Comparison of ENCODE assay signal across 35 cellular contexts in the genomic region with DNA sequence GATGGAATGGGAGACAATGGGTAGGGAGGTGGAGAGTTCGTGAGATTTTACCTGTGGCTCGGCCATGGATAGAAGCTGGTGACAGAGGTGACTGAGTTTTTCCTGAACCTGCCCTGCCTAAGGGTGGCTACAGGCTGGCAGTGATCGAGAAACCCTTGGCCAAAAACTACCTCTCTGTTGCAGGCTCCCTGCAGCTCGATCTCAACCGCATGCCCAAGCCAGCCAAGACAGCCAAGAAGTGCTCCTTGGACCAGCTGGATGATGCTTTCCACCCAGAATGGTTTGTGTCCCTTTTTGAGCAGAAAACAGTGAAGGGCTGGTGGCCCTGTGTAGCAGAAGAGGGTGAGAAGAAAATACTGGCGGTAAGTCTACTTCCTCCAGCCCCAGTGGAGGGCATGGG.
"Had no signal": no experiment of that assay in that cellular context is flagged by ENCODE, and none has a peak within 500 bp of the region (broad histone marks: within the 10 kb centered on the region; RNA-seq: fewer than 3 reads in every experiment).

No MANE protein-coding gene starts in this region.

- H3K27me3 ChIP-seq: brain microvascular endothelial cell, gastrocnemius medialis, testis, uterus had no signal

- H3K4me1 ChIP-seq: left ventricle myocardium inferior, parathyroid adenoma, testis, uterus had no signal

- H3K4me3 ChIP-seq: gastrocnemius medialis, left ventricle myocardium inferior, lung, skin epidermis, testis, uterus had no signal

- H3K4me1 Mint-ChIP-seq: activated T-helper 17 cell treated with anti-CD3 and anti-CD28 coated beads, Interleukin-2, amount 50 U/mL, for 72 hours; neural crest cell had no signal

- H3K27ac Mint-ChIP-seq: activated T-helper 17 cell treated with anti-CD3 and anti-CD28 coated beads, Interleukin-2, amount 50 U/mL, for 72 hours; T-helper 1 cell treated with Interleukin-12 subunit alpha and Interleukin-12 subunit beta and Interleukin-4 antibody, amounts not matched to agents 30 μg/mL and 1 μg/mL, for 36 hours had no signal

- H3K27ac ChIP-seq: brain microvascular endothelial cell, gastrocnemius medialis, left ventricle myocardium inferior, parathyroid adenoma, skin epidermis, testis, uterus, WERI-Rb-1 had no signal

- DNase-seq: activated CD4-positive, alpha-beta T cell treated with anti-CD3 and anti-CD28 coated beads for 48 hours; activated CD4-positive, alpha-beta T cell treated with anti-CD3 and anti-CD28 coated beads, Interleukin-2, amount 50 U/mL, for 48 hours; activated CD8-positive, alpha-beta memory T cell treated with anti-CD3 and anti-CD28 coated beads, Interleukin-2, amount 50 U/mL, for 4 hours; activated gamma-delta T cell treated with Interleukin-2 at 50 U/mL for 16 hours; activated naive CD4-positive, alpha-beta T cell treated with anti-CD3 and anti-CD28 coated beads, Interleukin-2, amount 50 U/mL, for 16 hours; activated T-cell treated with anti-CD3 and anti-CD28 coated beads, Interleukin-2, amount 50 U/mL, for 1 hour; amniotic stem cell; brain microvascular endothelial cell; dermis blood vessel endothelial cell; effector CD4-positive, alpha-beta T cell; erythroblast; gastrocnemius medialis; glutamatergic neuron; islet precursor cell; left ventricle myocardium inferior; occipital lobe; right cardiac atrium; stimulated activated CD4-positive, alpha-beta T cell treated with anti-CD3 and anti-CD28 coated beads, Interleukin-12 subunit alpha, Interleukin-12 subunit beta, amount 100 ng/mL, for 4 hours; stimulated activated CD4-positive, alpha-beta T cell treated with anti-CD3 and anti-CD28 coated beads, Interleukin-4, amount 100 ng/mL, for 1 hour; stimulated activated naive CD8-positive, alpha-beta T cell treated with anti-CD3 and anti-CD28 coated beads, Interleukin-15, Interleukin-2, amounts not matched to agents 100 U/mL and 50 U/mL, for 24 hours; T-helper 9 cell; testis; trophoblast cell; uterus; WERI-Rb-1 had no signal

- H3K9me3 Mint-ChIP-seq: activated T-helper 17 cell treated with anti-CD3 and anti-CD28 coated beads, Interleukin-2, amount 50 U/mL, for 72 hours; neural crest cell; T-helper 1 cell treated with Interleukin-12 subunit alpha and Interleukin-12 subunit beta and Interleukin-4 antibody, amounts not matched to agents 30 μg/mL and 1 μg/mL, for 36 hours had no signal

- FAIRE-seq: astrocyte, endometrium, TTC549 had no signal

- ATAC-seq: activated CD4-positive, CD25-positive, alpha-beta regulatory T cell treated with anti-CD3 and anti-CD28 coated beads, Interleukin-2, amount 50 U/mL, for 24 hours; activated T-helper 17 cell treated with anti-CD3 and anti-CD28 coated beads, Interleukin-2, amount 50 U/mL, for 72 hours; gastrocnemius medialis; right cardiac atrium; stimulated activated naive CD8-positive, alpha-beta T cell treated with anti-CD3 and anti-CD28 coated beads, Interleukin-15, Interleukin-2, amounts not matched to agents 100 U/mL and 50 U/mL, for 24 hours had no signal

- H2AFZ ChIP-seq: parathyroid adenoma had no signal

- H3K4me3 Mint-ChIP-seq: activated T-helper 17 cell treated with anti-CD3 and anti-CD28 coated beads, Interleukin-2, amount 50 U/mL, for 72 hours; neural crest cell; T-helper 1 cell treated with Interleukin-12 subunit alpha and Interleukin-12 subunit beta and Interleukin-4 antibody, amounts not matched to agents 30 μg/mL and 1 μg/mL, for 36 hours had no signal

- H3K9me3 ChIP-seq: gastrocnemius medialis, left ventricle myocardium inferior, testis, uterus had no signal

- H3K9ac ChIP-seq: parathyroid adenoma had no signal

- H3K36me3 ChIP-seq: brain microvascular endothelial cell, uterus, WERI-Rb-1 had no signal
